In the genomic region with DNA sequence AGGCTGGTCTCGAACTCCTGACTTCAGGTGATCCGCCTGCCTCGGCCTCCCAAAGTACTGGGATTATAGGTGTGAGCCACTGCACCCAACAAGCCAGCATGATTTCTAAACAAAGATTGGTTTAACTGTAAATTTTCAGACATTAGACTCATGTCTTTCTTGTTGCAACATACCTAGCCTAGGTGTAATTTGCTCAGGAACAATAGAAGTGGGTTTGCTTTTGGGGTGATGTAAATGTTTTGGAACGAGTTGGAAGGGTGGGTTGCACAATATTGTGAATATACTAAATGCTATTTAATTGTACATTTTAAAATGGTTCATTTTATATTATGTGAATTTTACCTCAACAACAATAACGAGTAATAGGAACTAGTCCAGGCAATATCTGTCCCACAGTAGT, we compare ENCODE assay signal across 19 cellular contexts. TPM values are rescaled to one million over a fixed set of nuclear protein-coding genes. Genes with fewer than 3 reads are reported as not detected.
"Had no signal": no experiment of that assay in that cellular context is flagged by ENCODE, and none has a peak within 500 bp of the region (broad histone marks: within the 10 kb centered on the region; RNA-seq: fewer than 3 reads in every experiment).

No MANE protein-coding gene starts in this region.

- H3K27me3 Mint-ChIP-seq: activated B cell treated with CpG ODN at 0.5 μM for 24 hours had no signal

- H3K36me3 ChIP-seq: esophagus muscularis mucosa, suprapubic skin had no signal

- H3K4me3 ChIP-seq: esophagus muscularis mucosa, suprapubic skin had no signal

- H3K9me3 Mint-ChIP-seq: activated B cell treated with CpG ODN at 0.5 μM for 24 hours, nephron had no signal

- H3K27me3 ChIP-seq: esophagus muscularis mucosa, suprapubic skin had no signal

- H3K27ac ChIP-seq: esophagus muscularis mucosa, suprapubic skin had no signal

- H3K4me1 ChIP-seq: suprapubic skin had no signal

- H3K27ac Mint-ChIP-seq: activated B cell treated with CpG ODN at 0.5 μM for 24 hours, progenitor cell of endocrine pancreas had no signal

- ATAC-seq: right cardiac atrium had no signal

- H3K4me3 Mint-ChIP-seq: activated B cell treated with CpG ODN at 0.5 μM for 24 hours, nephron had no signal

- DNase-seq: activated B cell treated with CpG ODN at 0.5 μM for 24 hours; activated naive CD4-positive, alpha-beta T cell; foreskin fibroblast; glutamatergic neuron; hypothalamus; occipital lobe; right cardiac atrium; SIG-M5; small intestine; stimulated activated CD4-positive, alpha-beta T cell treated with anti-CD3 and anti-CD28 coated beads, Interleukin-4, amount 100 ng/mL, for 4 hours; stimulated activated CD8-positive, alpha-beta memory T cell treated with anti-CD3 and anti-CD28 coated beads, Interleukin-4, amount 100 ng/mL, for 48 hours; stimulated activated naive CD4-positive, alpha-beta T cell treated with Interleukin-2 at 50 U/mL for 16 hours; trophoblast cell had no signal

- H3K9me3 ChIP-seq: esophagus muscularis mucosa, suprapubic skin had no signal

RNA-seq across cellular contexts. Expression of a gene that starts 7.1 kb away (rescaled TPM):
- total RNA-seq: cardiac septum, kidney epithelial cell, occipital lobe, progenitor cell of endocrine pancreas had no signal
